15 cellular contexts compared by ENCODE assay signal in the genomic region with DNA sequence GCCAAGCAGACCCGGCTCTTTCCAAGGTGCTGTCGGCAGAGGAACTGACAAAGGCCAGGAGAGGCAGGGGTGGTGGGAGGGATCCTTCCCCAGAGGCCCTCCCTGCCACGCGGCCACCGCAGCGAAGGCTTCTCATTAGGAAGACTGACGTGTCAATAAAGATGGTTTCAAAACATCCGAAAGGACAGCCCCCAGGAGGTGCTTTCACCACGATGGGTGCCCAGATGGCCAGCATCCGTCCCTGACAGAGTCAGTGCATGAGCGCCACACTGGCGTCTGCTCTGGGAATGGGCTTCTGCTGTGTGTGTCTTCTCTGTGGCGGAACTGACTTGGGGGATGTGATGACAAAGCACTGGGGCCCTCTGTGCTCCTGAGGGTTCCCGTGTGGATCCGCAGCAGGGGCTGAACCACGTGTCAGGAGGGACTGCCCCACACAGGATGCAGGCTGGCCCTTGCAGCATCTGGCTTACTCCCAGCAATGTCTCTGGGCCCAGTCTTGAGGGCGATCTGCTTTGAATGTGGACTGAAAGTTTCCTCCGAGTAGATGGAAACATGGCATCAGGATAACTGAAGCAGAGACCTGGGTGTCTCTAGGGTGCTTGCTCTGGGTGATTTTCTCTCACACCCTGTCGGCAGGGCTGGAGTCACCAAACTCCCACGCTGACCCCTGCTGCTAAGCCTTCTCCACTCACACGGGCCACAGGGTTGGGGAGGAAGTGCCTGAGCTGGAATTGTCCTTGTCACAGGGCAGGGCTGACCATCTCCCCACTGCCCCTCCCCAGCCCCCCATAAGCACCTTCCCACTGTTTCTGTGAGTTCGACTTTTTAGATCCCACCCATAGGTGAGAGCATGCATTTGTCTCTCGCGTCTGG.
DNase-seq lines count a peak whose midpoint lies in the region; ATAC-seq, FAIRE-seq and TF ChIP-seq lines count a peak whose summit lies in the region.
"Had no signal": no experiment of that assay in that cellular context is flagged by ENCODE, and none has a peak within 500 bp of the region (broad histone marks: within the 10 kb centered on the region; RNA-seq: fewer than 3 reads in every experiment).

No MANE protein-coding gene starts in this region.

- FAIRE-seq in RCC 7860 (lab: Jason Lieb, UNC) = no peak

- no peak overlapping the region for H3K9ac ChIP-seq in rectal smooth muscle tissue (ENCODE audit: low read length)

- 0 out of 2 replicates have a peak, but pooled peaks have one; percentile 4 for TF ChIP-seq CTCF in WERI-Rb-1 (IDR thresholded peaks at IDR 0.05; ENCODE audit: low read depth, low read length)

- no peak overlapping the region for H3K4me3 ChIP-seq in WERI-Rb-1 (ENCODE audit: low read depth, low read length)
- no peak overlapping the region for H3K4me3 ChIP-seq in rectal smooth muscle tissue (ENCODE audit: low read length)

- H3K36me3 ChIP-seq in WERI-Rb-1 (peaks cover 60% of the 10 kb centered on the region), rectal smooth muscle tissue (ENCODE audit: control insufficient read depth, insufficient read depth, low read length) (peaks cover 2% of the 10 kb centered on the region)

- H3K27ac ChIP-seq in WERI-Rb-1 (no peak overlapping the region), rectal smooth muscle tissue (ENCODE audit: low read depth, low read length) (peak overlapping the region; percentile 57)

- ATAC-seq in Right ventricle myocardium superior (ENCODE audit: poor library complexity) (peak; percentile 8), GM21529 (IDR thresholded peaks at IDR 0.05; ENCODE audit: unreplicated experiment) (no peak)

- intact Hi-C loops in Right ventricle myocardium superior (cut with DNase I) = no loop called here

- peaks cover 5% of the 10 kb centered on the region for H3K4me1 ChIP-seq in rectal smooth muscle tissue (ENCODE audit: control insufficient read depth, insufficient read depth, low read length)

- H3K9me3 ChIP-seq in WERI-Rb-1 (ENCODE audit: severe bottlenecking) = no peaks in the 10 kb centered on the region

- DNase-seq in DMS 273 (lab: John Stamatoyannopoulos, UW; ENCODE audit: unreplicated experiment) (peak; percentile 92), WERI-Rb-1 (no peak), Right ventricle myocardium superior (peak; percentile 50), RCC 7860 (ENCODE audit: low spot score) (no peak), HPDE6-E6E7 (ENCODE audit: extremely low spot score) (no peak)
- DNase-seq in stimulated activated naive CD4-positive, alpha-beta T cell (lab: John Stamatoyannopoulos, UW) = no peak
- DNase-seq: activated CD4-positive, alpha-beta T cell treated with anti-CD3 and anti-CD28 coated beads for 1 hour; Calu3; immature natural killer cell; MV-4-11; NCI-H2227 treated with DMSO at 0.1 percent for 48 hours; retina; T-helper 1 cell had no signal

- no peaks in the 10 kb centered on the region for H3K27me3 ChIP-seq in WERI-Rb-1 (ENCODE audit: insufficient read depth, low read depth, severe bottlenecking)
- H3K27me3 ChIP-seq in rectal smooth muscle tissue (ENCODE audit: control insufficient read depth, insufficient read depth, low read length) = no peaks in the 10 kb centered on the region

Comparison
In these comparisons a context has a peak if more than half of its experiments do, and no peak if none do; other contexts are left out.
1. DNase-seq: peak in DMS 273 (single experiment) and Right ventricle myocardium superior (single experiment); none in WERI-Rb-1 (single experiment), RCC 7860 (single experiment), stimulated activated naive CD4-positive, alpha-beta T cell (0 of 6) and HPDE6-E6E7 (single experiment).